Comparison of ENCODE assay signal across 24 cellular contexts in genomic region chr18:73079920-73080319, GRCh38.
DNase-seq lines count a peak whose midpoint lies in the region; ATAC-seq, FAIRE-seq and TF ChIP-seq lines count a peak whose summit lies in the region.
"Had no signal": no experiment of that assay in that cellular context is flagged by ENCODE, and none has a peak within 500 bp of the region (broad histone marks: within the 10 kb centered on the region; RNA-seq: fewer than 3 reads in every experiment).

No MANE protein-coding gene starts in this region.

- no peak overlapping the region for H3K4me3 Mint-ChIP-seq in activated CD4-positive, alpha-beta T cell treated with anti-CD3 and anti-CD28 coated beads, Interleukin-2, amount 10 ng/mL, durations not matched to agents 7 days and 5 days
- H3K4me3 Mint-ChIP-seq in endodermal cell, result no peak overlapping the region
- H3K4me3 Mint-ChIP-seq in neural progenitor cell, result no peak overlapping the region
- H3K4me3 Mint-ChIP-seq: CD4-positive, CD25-positive, alpha-beta regulatory T cell; CD8-positive, alpha-beta memory T cell; GM23338; IgD-negative memory B cell had no signal

- H3K27ac ChIP-seq in endodermal cell (ENCODE audit: low read depth, low read length), result no peak overlapping the region
- no peak overlapping the region for H3K27ac ChIP-seq in upper lobe of left lung
- no peak overlapping the region for H3K27ac ChIP-seq in neural progenitor cell

- no peaks in the 10 kb centered on the region for H3K79me2 ChIP-seq in neural progenitor cell (ENCODE audit: low read depth)

- H2AFZ ChIP-seq in neural progenitor cell (replicated peaks), result no peak overlapping the region
- H2AFZ ChIP-seq: GM23338 had no signal

- no peak overlapping the region for H3K27ac Mint-ChIP-seq in activated CD4-positive, alpha-beta T cell treated with anti-CD3 and anti-CD28 coated beads, Interleukin-2, amount 10 ng/mL, durations not matched to agents 7 days and 5 days
- no peak overlapping the region for H3K27ac Mint-ChIP-seq in endodermal cell
- H3K27ac Mint-ChIP-seq in neural progenitor cell, result no peak overlapping the region
- H3K27ac Mint-ChIP-seq: CD4-positive, CD25-positive, alpha-beta regulatory T cell; CD8-positive, alpha-beta memory T cell; GM23338; IgD-negative memory B cell had no signal

- H3K27me3 ChIP-seq in endodermal cell (ENCODE audit: control insufficient read depth, insufficient read depth, low read length, poor library complexity, severe bottlenecking) (no peaks in the 10 kb centered on the region), upper lobe of left lung (no peaks in the 10 kb centered on the region), neural progenitor cell (no peaks in the 10 kb centered on the region)
- H3K27me3 ChIP-seq: BE2C had no signal

- no peaks in the 10 kb centered on the region for H3K4me1 Mint-ChIP-seq in activated CD4-positive, alpha-beta T cell treated with anti-CD3 and anti-CD28 coated beads, Interleukin-2, amount 10 ng/mL, durations not matched to agents 7 days and 5 days
- H3K4me1 Mint-ChIP-seq in endodermal cell, result no peaks in the 10 kb centered on the region
- no peaks in the 10 kb centered on the region for H3K4me1 Mint-ChIP-seq in neural progenitor cell
- H3K4me1 Mint-ChIP-seq: CD4-positive, CD25-positive, alpha-beta regulatory T cell; CD8-positive, alpha-beta memory T cell had no signal

- H3K9me3 Mint-ChIP-seq in activated CD4-positive, alpha-beta T cell treated with anti-CD3 and anti-CD28 coated beads, Interleukin-2, amount 10 ng/mL, durations not matched to agents 7 days and 5 days, result peaks cover 9% of the 10 kb centered on the region
- no peaks in the 10 kb centered on the region for H3K9me3 Mint-ChIP-seq in endodermal cell
- H3K9me3 Mint-ChIP-seq in neural progenitor cell, result no peaks in the 10 kb centered on the region
- H3K9me3 Mint-ChIP-seq: GM23338 had no signal

- ATAC-seq in upper lobe of left lung (ENCODE audit: low FRiP score in 2 of 2), result no peak
- ATAC-seq: GM23338, HepG2 had no signal

- FAIRE-seq in GM12891 (lab: Jason Lieb, UNC), result no peak
- FAIRE-seq: GM12892, GM18507, H54, HepG2 had no signal

- H3K27me3 Mint-ChIP-seq in activated CD4-positive, alpha-beta T cell treated with anti-CD3 and anti-CD28 coated beads, Interleukin-2, amount 10 ng/mL, durations not matched to agents 7 days and 5 days, result no peaks in the 10 kb centered on the region
- H3K27me3 Mint-ChIP-seq in endodermal cell (ENCODE audit: insufficient read depth), result no peaks in the 10 kb centered on the region
- H3K27me3 Mint-ChIP-seq in neural progenitor cell (ENCODE audit: insufficient read depth, low read depth), result no peaks in the 10 kb centered on the region
- H3K27me3 Mint-ChIP-seq: CD4-positive, CD25-positive, alpha-beta regulatory T cell; CD8-positive, alpha-beta memory T cell; IgD-negative memory B cell had no signal

- TF ChIP-seq POLR2A in GM12891 (IDR thresholded peaks at IDR 0.05; ENCODE audit: low read depth, low read length) (no peak), upper lobe of left lung (IDR thresholded peaks at IDR 0.05) (no peak)

- 78 to 100% methylated on average over 2 of the region's 2 CpGs for WGBS in endodermal cell (ENCODE audit: insufficient coverage in 1 of 2, insufficient read length in 1 of 2), 2 experiments
- WGBS in upper lobe of left lung, 2 donors, result 81 to 83% methylated on average over 2 of the region's 2 CpGs

- H3K9ac ChIP-seq in endodermal cell (ENCODE audit: extremely low read depth, low read length, poor library complexity, severe bottlenecking), result no peak overlapping the region
- no peak overlapping the region for H3K9ac ChIP-seq in neural progenitor cell

- H3K4me1 ChIP-seq in endodermal cell (ENCODE audit: control insufficient read depth, insufficient read depth, low read length) (no peaks in the 10 kb centered on the region), upper lobe of left lung (no peaks in the 10 kb centered on the region), neural progenitor cell (no peaks in the 10 kb centered on the region)
- H3K4me1 ChIP-seq: BE2C had no signal

- H4K20me1 ChIP-seq in neural progenitor cell (ENCODE audit: low read depth), result no peaks in the 10 kb centered on the region

- DNase-seq in GM12891 (ENCODE audit: insufficient read length, low spot score) (no peak), MV-4-11 (lab: John Stamatoyannopoulos, UW) (peak; percentile 79), NOMO-1 treated with dmso at 0.1 percent for 144 hours (lab: John Stamatoyannopoulos, UW; ENCODE audit: unreplicated experiment) (peak; percentile 14), SKM-1 treated with dmso at 0.1 percent for 144 hours (lab: John Stamatoyannopoulos, UW; ENCODE audit: unreplicated experiment) (peak; percentile 52), endodermal cell (no peak), upper lobe of left lung (no peak), neural progenitor cell (ENCODE audit: low spot score) (no peak)
- no peak for DNase-seq in activated CD4-positive, alpha-beta T cell treated with anti-CD3 and anti-CD28 coated beads, Interleukin-2, amount 10 ng/mL, durations not matched to agents 7 days and 5 days
- DNase-seq: BE2C; C1 segment of cervical spinal cord; CD4-positive, CD25-positive, alpha-beta regulatory T cell; CD8-positive, alpha-beta memory T cell; COR-L47; DMS 273 treated with DMSO at 0.1 percent for 48 hours; DMS53; DND-41; EL; HCEC 1CT had no signal

- no peak for TF ChIP-seq CTCF in endodermal cell (conservative IDR thresholded peaks at IDR 0.05)
- TF ChIP-seq CTCF in upper lobe of left lung (IDR thresholded peaks at IDR 0.05), result no peak
- no peak for TF ChIP-seq CTCF in neural progenitor cell (IDR thresholded peaks at IDR 0.05)

- POLR2A ChIA-PET in activated CD4-positive, alpha-beta T cell treated with anti-CD3 and anti-CD28 coated beads, Interleukin-2, amount 10 ng/mL, durations not matched to agents 7 days and 5 days (lab: Charles Lee), result no interaction called here

- H3K4me3 ChIP-seq in endodermal cell (ENCODE audit: low read length) (no peak overlapping the region), upper lobe of left lung (no peak overlapping the region), neural progenitor cell (no peak overlapping the region)
- H3K4me3 ChIP-seq: GM23338 had no signal

- H3K36me3 Mint-ChIP-seq in activated CD4-positive, alpha-beta T cell treated with anti-CD3 and anti-CD28 coated beads, Interleukin-2, amount 10 ng/mL, durations not matched to agents 7 days and 5 days (ENCODE audit: low read depth), result no peaks in the 10 kb centered on the region
- H3K36me3 Mint-ChIP-seq in endodermal cell (ENCODE audit: low read depth) (no peaks in the 10 kb centered on the region), neural progenitor cell (no peaks in the 10 kb centered on the region)
- H3K36me3 Mint-ChIP-seq: CD4-positive, CD25-positive, alpha-beta regulatory T cell; CD8-positive, alpha-beta memory T cell had no signal

- no peaks in the 10 kb centered on the region for H3K9me3 ChIP-seq in endodermal cell (ENCODE audit: control insufficient read depth, low read length)
- no peaks in the 10 kb centered on the region for H3K9me3 ChIP-seq in upper lobe of left lung
- H3K9me3 ChIP-seq in neural progenitor cell (ENCODE audit: low read depth), result no peaks in the 10 kb centered on the region
- H3K9me3 ChIP-seq: BE2C had no signal

- TF ChIP-seq EP300 in upper lobe of left lung (IDR thresholded peaks at IDR 0.05), result no peak

- no peak overlapping the region for H3K4me2 ChIP-seq in neural progenitor cell
- H3K4me2 ChIP-seq: GM23338 had no signal

- CTCF ChIA-PET in activated CD4-positive, alpha-beta T cell treated with anti-CD3 and anti-CD28 coated beads, Interleukin-2, amount 10 ng/mL, durations not matched to agents 7 days and 5 days (lab: Charles Lee), result no interaction called here

- no peaks in the 10 kb centered on the region for H3K36me3 ChIP-seq in endodermal cell (ENCODE audit: control insufficient read depth, insufficient read depth, low read length)
- no peaks in the 10 kb centered on the region for H3K36me3 ChIP-seq in upper lobe of left lung
- no peaks in the 10 kb centered on the region for H3K36me3 ChIP-seq in neural progenitor cell
- H3K36me3 ChIP-seq: BE2C had no signal

- no peaks in the 10 kb centered on the region for H3F3A ChIP-seq in neural progenitor cell (ENCODE audit: low read depth)

TF ChIP-seq in GM12891, 5 proteins besides CTCF, POLR2A, EP300 and RAD21:
- TF ChIP-seq SPI1 (IDR thresholded peaks at IDR 0.05; ENCODE audit: low read depth, low read length) (peak; percentile 54), POU2F2 (IDR thresholded peaks at IDR 0.05; ENCODE audit: low read depth, low read length) (no peak)

Comparison
In these comparisons a context has a peak if more than half of its experiments do, and no peak if none do; other contexts are left out.
1. DNase-seq: peak in MV-4-11 (single experiment), NOMO-1 treated with dmso at 0.1 percent for 144 hours (single experiment) and SKM-1 treated with dmso at 0.1 percent for 144 hours (single experiment); none in GM12891 (single experiment), activated CD4-positive, alpha-beta T cell treated with anti-CD3 and anti-CD28 coated beads, Interleukin-2, amount 10 ng/mL, durations not matched to agents 7 days and 5 days (single experiment), endodermal cell (single experiment), upper lobe of left lung (0 of 2) and neural progenitor cell (single experiment).